Comparison of ENCODE assay signal across 31 cellular contexts in genomic region chr18:23894661-23895175, GRCh38.
"Had no signal": no experiment of that assay in that cellular context is flagged by ENCODE, and none has a peak within 500 bp of the region (broad histone marks: within the 10 kb centered on the region; RNA-seq: fewer than 3 reads in every experiment).

No MANE protein-coding gene starts in this region.

- H3K27me3 ChIP-seq: ascending aorta, breast epithelium, cardiac muscle cell, colonic mucosa, foreskin keratinocyte, gastrocnemius medialis, heart left ventricle had no signal

- H3K36me3 ChIP-seq: ascending aorta, breast epithelium, cardiac muscle cell, colonic mucosa, gastrocnemius medialis had no signal

- H3K4me3 ChIP-seq: ascending aorta, breast epithelium, cardiac muscle cell, colonic mucosa, gastrocnemius medialis, heart left ventricle had no signal

- H3K4me1 ChIP-seq: ascending aorta, breast epithelium, colonic mucosa, foreskin keratinocyte, gastrocnemius medialis, heart left ventricle had no signal

- H3K27ac ChIP-seq: ascending aorta, breast epithelium, cardiac muscle cell, colonic mucosa, foreskin keratinocyte, gastrocnemius medialis, heart left ventricle, WERI-Rb-1 had no signal

- H3K9me3 ChIP-seq: ascending aorta, breast epithelium, colonic mucosa, gastrocnemius medialis, heart left ventricle had no signal

- DNase-seq: activated CD4-positive, alpha-beta memory T cell treated with anti-CD3 and anti-CD28 coated beads for 36 hours; activated CD4-positive, alpha-beta T cell treated with anti-CD3 and anti-CD28 coated beads for 36 hours; activated CD4-positive, alpha-beta T cell treated with anti-CD3 and anti-CD28 coated beads, Interleukin-2, amount 10 ng/mL, durations not matched to agents 24 days and 14 days; activated CD4-positive, CD25-positive, alpha-beta regulatory T cell; activated CD4-positive, CD25-positive, alpha-beta regulatory T cell treated with anti-CD3 and anti-CD28 coated beads, Interleukin-2, amount 50 U/mL, for 72 hours; activated CD8-positive, alpha-beta memory T cell treated with anti-CD3 and anti-CD28 coated beads, Interleukin-2, amount 10 ng/mL, durations not matched to agents 7 days and 5 days; activated CD8-positive, alpha-beta memory T cell treated with anti-CD3 and anti-CD28 coated beads, Interleukin-2, amount 50 U/mL, for 4 hours; activated CD8-positive, alpha-beta T cell treated with anti-CD3 and anti-CD28 coated beads, Interleukin-2, amount 10 ng/mL, durations not matched to agents 7 days and 5 days; activated effector memory CD4-positive, alpha-beta T cell treated with anti-CD3 and anti-CD28 coated beads, Interleukin-2, amount 50 U/mL, for 16 hours; activated naive CD4-positive, alpha-beta T cell; activated naive CD4-positive, alpha-beta T cell treated with anti-CD3 and anti-CD28 coated beads, Interleukin-2, amount 10 ng/mL, durations not matched to agents 7 days and 5 days; activated naive CD8-positive, alpha-beta T cell treated with anti-CD3 and anti-CD28 coated beads, Interleukin-2, amount 10 ng/mL, durations not matched to agents 7 days and 5 days; activated T-cell treated with anti-CD3 and anti-CD28 coated beads, Interleukin-2, amount 50 U/mL, for 1 hour; activated T-cell treated with anti-CD3 and anti-CD28 coated beads, Interleukin-2, amount 50 U/mL, for 48 hours; central memory CD4-positive, alpha-beta T cell; cerebellar nuclear complex; colonic mucosa; effector CD8-positive, alpha-beta T cell; foreskin keratinocyte; gastrocnemius medialis; glutamatergic neuron; heart left ventricle; T-helper 1 cell; T-helper 17 cell; T1000; WERI-Rb-1 had no signal

- ATAC-seq: activated CD4-positive, alpha-beta T cell treated with anti-CD3 and anti-CD28 coated beads for 36 hours; activated CD8-positive, alpha-beta memory T cell treated with anti-CD3 and anti-CD28 coated beads, Interleukin-2, amount 10 ng/mL, durations not matched to agents 7 days and 5 days; activated CD8-positive, alpha-beta T cell treated with anti-CD3 and anti-CD28 coated beads, Interleukin-2, amount 10 ng/mL, durations not matched to agents 7 days and 5 days; activated naive CD4-positive, alpha-beta T cell treated with anti-CD3 and anti-CD28 coated beads, Interleukin-2, amount 50 U/mL, for 72 hours; esophagus mucosa; foreskin keratinocyte; gastrocnemius medialis; heart left ventricle; T-helper 17 cell had no signal
